ENCODE assay signal across 18 cellular contexts in the genomic region with DNA sequence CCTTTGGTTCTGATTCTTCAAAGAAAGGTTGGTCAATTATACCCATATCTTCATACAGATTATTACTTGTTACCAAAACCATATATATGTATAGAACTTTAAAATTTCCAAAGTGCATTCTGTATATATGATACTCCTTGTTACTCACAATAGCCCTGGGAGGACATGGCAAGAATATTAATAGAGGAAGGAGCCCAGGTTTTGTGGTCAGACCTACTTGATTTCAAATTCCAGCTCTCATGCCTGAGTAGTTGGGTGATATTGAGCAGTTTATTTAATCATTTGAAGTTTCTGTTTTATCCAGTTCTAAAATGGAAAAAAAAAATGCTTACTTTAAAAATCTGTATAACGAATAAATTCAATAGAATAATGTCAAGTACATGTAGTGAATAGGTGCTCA. TPM values are rescaled to one million over a fixed set of nuclear protein-coding genes. Genes with fewer than 3 reads are reported as not detected.
DNase-seq lines count a peak whose midpoint lies in the region; ATAC-seq, FAIRE-seq and TF ChIP-seq lines count a peak whose summit lies in the region.
"Had no signal": no experiment of that assay in that cellular context is flagged by ENCODE, and none has a peak within 500 bp of the region (broad histone marks: within the 10 kb centered on the region; RNA-seq: fewer than 3 reads in every experiment).

No MANE protein-coding gene starts in this region.

- H3K79me2 ChIP-seq in HepG2 (ENCODE audit: insufficient read depth, low read length): peaks cover 70% of the 10 kb centered on the region

- H3K27me3 ChIP-seq in A673 (replicated peaks; ENCODE audit: insufficient read depth, low read depth, low read length, poor library complexity): no peaks in the 10 kb centered on the region
- peaks cover 0 to 4% of the 10 kb centered on the region in 2 experiments; a peak in 1 of 5 replicates for H3K27me3 ChIP-seq in HepG2 (ENCODE audit: control insufficient read depth in 1 of 2, insufficient read depth in 2 of 2, low read length in 2 of 2)
- H3K27me3 ChIP-seq: SJCRH30 had no signal

- H3K9me3 Mint-ChIP-seq in activated T-helper 2 cell treated with anti-CD3 and anti-CD28 coated beads, Interferon-gamma antibody, Interleukin-2, Interleukin-4, amounts not matched to agents 10 μg/mL and 5 μg/mL and 100 μg/mL, durations not matched to agents 14 hours and 24 hours and 36 hours: no peaks in the 10 kb centered on the region

- POLR2A ChIA-PET in A673 (lab: Charles Lee; ENCODE audit: low non-redundant PET) (no interaction called here), HepG2 (lab: Yijun Ruan, JAX) (no interaction called here)

- H3K27ac ChIP-seq in A673 (ENCODE audit: low read depth, low read length, poor library complexity, severe bottlenecking) (peak overlapping the region; percentile 84), HepG2 (ENCODE audit: extremely low read length, insufficient read depth, low read length) (no peak overlapping the region)
- H3K27ac ChIP-seq: C4-2B, SJCRH30 had no signal

- intact Hi-C loops in A673 (cut with micrococcal nuclease; ENCODE audit: unreplicated experiment) (loop anchor here (5.0 to 10.0 kb wide), 2 partner anchors 81 to 552 kb away; no protein-coding TSS in a partner anchor), HepG2 (cut with micrococcal nuclease; ENCODE audit: unreplicated experiment) (no loop called here)
- intact Hi-C loops in activated T-helper 2 cell treated with anti-CD3 and anti-CD28 coated beads, Interferon-gamma antibody, Interleukin-2, Interleukin-4, amounts not matched to agents 10 μg/mL and 5 μg/mL and 100 μg/mL, durations not matched to agents 14 hours and 24 hours and 36 hours (cut with micrococcal nuclease): loop anchor here (10.0 kb wide), 1 partner anchor 212 kb away; no protein-coding TSS in a partner anchor

- no TSS peak for BruUV-seq in A673 (replicated peaks; lab: Mats Ljungman, UMichigan)
- BruUV-seq in HepG2 (replicated peaks; lab: Mats Ljungman, UMichigan): no TSS peak

- no peaks in the 10 kb centered on the region; the same call in 1 of the 2 replicates for H4K20me1 ChIP-seq in HepG2 (ENCODE audit: insufficient read depth, low read length)

- H3K4me2 ChIP-seq in HepG2 (ENCODE audit: low read depth, low read length): peak overlapping the region; percentile 88

- H3K36me3 ChIP-seq in A673 (ENCODE audit: insufficient read depth, low read length, poor library complexity, severe bottlenecking) (peaks cover 49% of the 10 kb centered on the region), HepG2 (replicated peaks in 1 of 2; ENCODE audit: control insufficient read depth in 1 of 2, insufficient read depth in 2 of 2, low read length in 2 of 2) (peaks cover 3 to 12% of the 10 kb centered on the region in 2 experiments; a peak in 3 of 5 replicates)
- H3K36me3 ChIP-seq: SJCRH30 had no signal

- H3K4me3 ChIP-seq in A673 (ENCODE audit: low read depth, low read length, poor library complexity, severe bottlenecking): peak overlapping the region; percentile 87
- peak overlapping the region; percentile 69 to 94 (median 88); a peak in 5 of 6 replicates for H3K4me3 ChIP-seq in HepG2 (replicated peaks in 1 of 3; ENCODE audit: insufficient read depth in 1 of 3, low read depth in 2 of 3, low read length in 3 of 3)
- H3K4me3 ChIP-seq: SJCRH30 had no signal

- TF ChIP-seq POLR2A in HepG2 (IDR thresholded peaks at IDR 0.05; ENCODE audit: insufficient read depth in 1 of 2, low read depth in 2 of 2, low read length in 2 of 2): no peak

- WGBS in HepG2 (ENCODE audit: low lambda C conversion rate): 91% methylated on average over 1 of the region's 1 CpG

- CTCF ChIA-PET in A673 (lab: Charles Lee): no interaction called here
- CTCF ChIA-PET in HepG2 (lab: Yijun Ruan, JAX; ENCODE audit: low intra/inter-chr PET ratio, low total read pairs): no interaction called here

- ATAC-seq in HepG2: no peak
- no peak for ATAC-seq in HG02798 (IDR thresholded peaks at IDR 0.05; ENCODE audit: poor library complexity, unreplicated experiment)
- ATAC-seq: stimulated activated memory B cell treated with anti-CD40 and anti-IgM and Interleukin-4, amounts not matched to agents 10 μg/mL and 1 μg/mL and 100 μg/mL, for 72 hours had no signal

- peak overlapping the region; percentile 83; the same call in 1 of the 2 replicates for H3K9ac ChIP-seq in HepG2 (ENCODE audit: insufficient read depth, low read depth, low read length)

- no peaks in the 10 kb centered on the region for H3K27me3 Mint-ChIP-seq in activated T-helper 2 cell treated with anti-CD3 and anti-CD28 coated beads, Interferon-gamma antibody, Interleukin-2, Interleukin-4, amounts not matched to agents 10 μg/mL and 5 μg/mL and 100 μg/mL, durations not matched to agents 14 hours and 24 hours and 36 hours (ENCODE audit: low read depth)
- H3K27me3 Mint-ChIP-seq: stimulated activated memory B cell treated with anti-CD40 and anti-IgM and Interleukin-4, amounts not matched to agents 10 μg/mL and 1 μg/mL and 100 μg/mL, for 72 hours had no signal

- H3K4me1 ChIP-seq in A673 (ENCODE audit: insufficient read depth, low read length, poor library complexity, severe bottlenecking): peaks cover 58% of the 10 kb centered on the region
- H3K4me1 ChIP-seq in HepG2 (ENCODE audit: insufficient read depth, low read length): peaks cover 53% of the 10 kb centered on the region
- H3K4me1 ChIP-seq: SJCRH30 had no signal

- H3K9me3 ChIP-seq in A673 (ENCODE audit: low read depth, low read length, poor library complexity, severe bottlenecking) (no peaks in the 10 kb centered on the region), HepG2 (ENCODE audit: low read length) (no peaks in the 10 kb centered on the region)
- H3K9me3 ChIP-seq: SJCRH30 had no signal

- DNase-seq in A673 (ENCODE audit: low spot score): no peak
- peak; percentile 44 to 48 for DNase-seq in AML-193 (lab: John Stamatoyannopoulos, UW)
- no peak for DNase-seq in activated T-helper 2 cell treated with anti-CD3 and anti-CD28 coated beads, Interferon-gamma antibody, Interleukin-2, Interleukin-4, amounts not matched to agents 10 μg/mL and 5 μg/mL and 100 μg/mL, durations not matched to agents 14 hours and 24 hours and 36 hours (ENCODE audit: low spot score)
- no peak for DNase-seq in HepG2 (ENCODE audit: low spot score)
- no peak for DNase-seq in iPS-NIHi7 (ENCODE audit: extremely low spot score)
- DNase-seq in HK-2 (ENCODE audit: unreplicated experiment): no peak
- no peak for DNase-seq in NAMALWA (ENCODE audit: low spot score)
- DNase-seq: activated CD4-positive, alpha-beta T cell treated with anti-CD3 and anti-CD28 coated beads, Interleukin-2, amount 50 U/mL, for 48 hours; activated naive CD4-positive, alpha-beta T cell; DMS79 treated with DMSO at 0.1 percent for 48 hours; midbrain; NCI-H1930; NCI-H524; SJCRH30; trophoblast cell had no signal

- H3K27ac Mint-ChIP-seq in activated T-helper 2 cell treated with anti-CD3 and anti-CD28 coated beads, Interferon-gamma antibody, Interleukin-2, Interleukin-4, amounts not matched to agents 10 μg/mL and 5 μg/mL and 100 μg/mL, durations not matched to agents 14 hours and 24 hours and 36 hours: no peak overlapping the region
- H3K27ac Mint-ChIP-seq: stimulated activated memory B cell treated with anti-CD40 and anti-IgM and Interleukin-4, amounts not matched to agents 10 μg/mL and 1 μg/mL and 100 μg/mL, for 72 hours had no signal

- H3K4me3 Mint-ChIP-seq in activated T-helper 2 cell treated with anti-CD3 and anti-CD28 coated beads, Interferon-gamma antibody, Interleukin-2, Interleukin-4, amounts not matched to agents 10 μg/mL and 5 μg/mL and 100 μg/mL, durations not matched to agents 14 hours and 24 hours and 36 hours (ENCODE audit: low read depth): peak overlapping the region; percentile 90
- H3K4me3 Mint-ChIP-seq: stimulated activated memory B cell treated with anti-CD40 and anti-IgM and Interleukin-4, amounts not matched to agents 10 μg/mL and 1 μg/mL and 100 μg/mL, for 72 hours had no signal

- TF ChIP-seq CTCF in A673 (conservative IDR thresholded peaks at IDR 0.05; ENCODE audit: low read depth, low read length) (no peak), HepG2 (CRISPR knock-in tag; IDR thresholded peaks at IDR 0.05) (no peak)

- in situ Hi-C loops in HepG2 (cut with HindIII; ENCODE audit: extremely low pct_ligation_motif_present, low pct_unique_long_range_greater_than_20kb): loop anchor here (10.0 kb wide), 1 partner anchor 178 kb away; no protein-coding TSS in a partner anchor

- peaks cover 49% of the 10 kb centered on the region for H3K4me1 Mint-ChIP-seq in activated T-helper 2 cell treated with anti-CD3 and anti-CD28 coated beads, Interferon-gamma antibody, Interleukin-2, Interleukin-4, amounts not matched to agents 10 μg/mL and 5 μg/mL and 100 μg/mL, durations not matched to agents 14 hours and 24 hours and 36 hours (ENCODE audit: low read depth)

- no peak overlapping the region for H2AFZ ChIP-seq in HepG2 (ENCODE audit: low read length)

- no peak for TF ChIP-seq EP300 in HepG2 (IDR thresholded peaks at IDR 0.05; ENCODE audit: low read depth in 2 of 2, low read length in 2 of 2)
- no peak for TF ChIP-seq EP300 in HepG2 (CRISPR knock-in tag; IDR thresholded peaks at IDR 0.05; ENCODE audit: borderline replicate concordance)

- no peak for TF ChIP-seq RAD21 in HepG2 (CRISPR knock-in tag; IDR thresholded peaks at IDR 0.05)

- no peak for FAIRE-seq in HepG2 (lab: Jason Lieb, UNC)

- peaks cover 52% of the 10 kb centered on the region for H3K36me3 Mint-ChIP-seq in activated T-helper 2 cell treated with anti-CD3 and anti-CD28 coated beads, Interferon-gamma antibody, Interleukin-2, Interleukin-4, amounts not matched to agents 10 μg/mL and 5 μg/mL and 100 μg/mL, durations not matched to agents 14 hours and 24 hours and 36 hours (ENCODE audit: low read depth)

RNA-seq across cellular contexts. Expression of a gene that starts 2.5 kb away (rescaled TPM):
- total RNA-seq in A673 (2021) (207 and 233 TPM in 2 replicates), HepG2 (2016; rRNA removed; fragmentation: Illumina TruSeq; extraction: Trizol) (11.6 and 18.3 TPM in 2 replicates)
- 34.5 and 38.6 TPM in 2 replicates for total RNA-seq in activated T-helper 2 cell treated with anti-CD3 and anti-CD28 coated beads, Interferon-gamma antibody, Interleukin-2, Interleukin-4, amounts not matched to agents 10 μg/mL and 5 μg/mL and 100 μg/mL, durations not matched to agents 14 hours and 24 hours and 36 hours
- 2.1 and 3.3 TPM in 2 replicates for total RNA-seq in HepG2 (2016; cell fraction: cytosol; rRNA removed; fragmentation: Illumina TruSeq; extraction: Trizol; ENCODE audit: low read depth)
- 13.4 and 17.4 TPM in 2 replicates for total RNA-seq in HepG2 (2016; cell fraction: insoluble cytoplasmic fraction; rRNA removed; fragmentation: Illumina TruSeq; extraction: Trizol)
- total RNA-seq in HepG2 (2016; cell fraction: membrane; rRNA removed; fragmentation: Illumina TruSeq; extraction: Trizol): 5.0 and 5.2 TPM in 2 replicates
- total RNA-seq in HepG2 (2016; cell fraction: nucleus; rRNA removed; fragmentation: Illumina TruSeq; extraction: Trizol): 36.6 and 41.3 TPM in 2 replicates
- 54.9 and 57.9 TPM in 2 replicates for polyA plus RNA-seq in HepG2 (2011; rRNA removed)
- polyA plus RNA-seq in HepG2 (2011; cell fraction: cytosol; rRNA removed): 35.4 and 47.2 TPM in 2 replicates
- 37.9 and 42.4 TPM in 2 replicates for polyA plus RNA-seq in HepG2 (2011; cell fraction: nucleus; rRNA removed)
- polyA plus RNA-seq in HepG2 (2012): 25.1 and 30.4 TPM in 2 replicates
- 1.1 and 1.3 TPM in 2 replicates for polyA plus RNA-seq in HepG2 (2016; cell fraction: cytosol; fragmentation: Illumina TruSeq; extraction: Trizol; ENCODE audit: low read depth)
- 9.5 and 10.6 TPM in 2 replicates for polyA plus RNA-seq in HepG2 (2016; cell fraction: insoluble cytoplasmic fraction; fragmentation: Illumina TruSeq; extraction: Trizol; ENCODE audit: low read depth)
- polyA plus RNA-seq in HepG2 (2016; cell fraction: membrane; fragmentation: Illumina TruSeq; extraction: Trizol; ENCODE audit: low read depth): 1.9 and 2.1 TPM in 2 replicates
- polyA plus RNA-seq in HepG2 (2016; cell fraction: nucleus; fragmentation: Illumina TruSeq; extraction: Trizol; ENCODE audit: insufficient read depth, low read depth): 23.6 and 24.7 TPM in 2 replicates
- polyA minus RNA-seq in HepG2 (2011; rRNA and poly(A)+ RNA removed; ENCODE audit: low replicate concordance): 31.1 and 117 TPM in 2 replicates
- 59.6 and 82.5 TPM in 2 replicates for polyA minus RNA-seq in HepG2 (2011; cell fraction: cytosol; rRNA and poly(A)+ RNA removed)
- 162 and 189 TPM in 2 replicates for polyA minus RNA-seq in HepG2 (2011; cell fraction: nucleus; rRNA and poly(A)+ RNA removed)

Comparison
In these comparisons a context has a peak if more than half of its experiments do, and no peak if none do; other contexts are left out.
1. DNase-seq: peak in AML-193 (2 of 2); none in A673 (single experiment), activated T-helper 2 cell treated with anti-CD3 and anti-CD28 coated beads, Interferon-gamma antibody, Interleukin-2, Interleukin-4, amounts not matched to agents 10 μg/mL and 5 μg/mL and 100 μg/mL, durations not matched to agents 14 hours and 24 hours and 36 hours (single experiment), HepG2 (single experiment), iPS-NIHi7 (single experiment), HK-2 (single experiment) and NAMALWA (single experiment).